19 cellular contexts compared by ENCODE assay signal in genomic region chr12:112208511-112208910, GRCh38.
DNase-seq lines count a peak whose midpoint lies in the region; ATAC-seq and TF ChIP-seq lines count a peak whose summit lies in the region.
"Had no signal": no experiment of that assay in that cellular context is flagged by ENCODE, and none has a peak within 500 bp of the region (broad histone marks: within the 10 kb centered on the region; RNA-seq: fewer than 3 reads in every experiment).

No MANE protein-coding gene starts in this region.

- no peaks in the 10 kb centered on the region for H3K27me3 Mint-ChIP-seq in stimulated activated naive CD8-positive, alpha-beta T cell treated with anti-CD3 and anti-CD28 coated beads, Interleukin-15, amount 100 ng/mL, for 72 hours
- H3K27me3 Mint-ChIP-seq: B cell; CD4-positive, alpha-beta T cell had no signal

- WGBS in neuronal stem cell (ENCODE audit: extremely low coverage in 2 of 2, insufficient read length in 2 of 2, insufficient replicate concordance in 1 of 2), 2 donors = no CpG with 5 or more reads among the region's 5 CpGs

- H3K79me1 ChIP-seq in neuronal stem cell (ENCODE audit: low read depth, low read length) = no peaks in the 10 kb centered on the region

- no peak overlapping the region for H4K91ac ChIP-seq in neuronal stem cell (ENCODE audit: low read depth, low read length, poor library complexity)

- no peak overlapping the region for H2BK120ac ChIP-seq in neuronal stem cell (ENCODE audit: low read depth, low read length)

- H4K8ac ChIP-seq in neuronal stem cell (ENCODE audit: low read depth, low read length) = no peak overlapping the region

- peaks cover 10% of the 10 kb centered on the region for H3K4me1 Mint-ChIP-seq in stimulated activated naive CD8-positive, alpha-beta T cell treated with anti-CD3 and anti-CD28 coated beads, Interleukin-15, amount 100 ng/mL, for 72 hours
- H3K4me1 Mint-ChIP-seq: B cell had no signal

- no peak overlapping the region for H2BK15ac ChIP-seq in neuronal stem cell (ENCODE audit: low read length)

- H2AFZ ChIP-seq in neuronal stem cell (ENCODE audit: low read length) = no peak overlapping the region

- H3K18ac ChIP-seq in neuronal stem cell (ENCODE audit: low read length) = no peak overlapping the region

- H3K27ac Mint-ChIP-seq in stimulated activated naive CD8-positive, alpha-beta T cell treated with anti-CD3 and anti-CD28 coated beads, Interleukin-15, amount 100 ng/mL, for 72 hours = no peak overlapping the region
- H3K27ac Mint-ChIP-seq: B cell; CD4-positive, alpha-beta T cell; CD8-positive, alpha-beta T cell had no signal

- no peak overlapping the region for H3K4me3 Mint-ChIP-seq in stimulated activated naive CD8-positive, alpha-beta T cell treated with anti-CD3 and anti-CD28 coated beads, Interleukin-15, amount 100 ng/mL, for 72 hours
- H3K4me3 Mint-ChIP-seq: B cell; CD4-positive, alpha-beta T cell; CD8-positive, alpha-beta T cell had no signal

- H3K14ac ChIP-seq in neuronal stem cell (ENCODE audit: low read length) = no peak overlapping the region

- H3K9ac ChIP-seq in neuronal stem cell (ENCODE audit: low read depth, low read length, poor library complexity) = no peak overlapping the region
- H3K9ac ChIP-seq: BLaER1 treated with 17β-estradiol and CSF1 and Interleukin-3, amounts not matched to agents 10 nM and 100 nM had no signal

- H3K23ac ChIP-seq in neuronal stem cell (ENCODE audit: low read depth, low read length, poor library complexity) = no peak overlapping the region

- H3K27ac ChIP-seq in neuronal stem cell (replicated peaks; ENCODE audit: low read length) = no peak overlapping the region
- H3K27ac ChIP-seq: 22Rv1; A549; BLaER1 treated with 17β-estradiol and CSF1 and Interleukin-3, amounts not matched to agents 10 nM and 100 nM; C4-2B had no signal

- CTCF ChIA-PET in HEK293T (lab: Yijun Ruan, JAX) = interaction anchor here (0.7 to 1.5 kb wide), 2 partner anchors 10 to 40 kb away, joined by 3 read pairs; no protein-coding TSS in a partner anchor

- H3K4me2 ChIP-seq in neuronal stem cell (ENCODE audit: insufficient read depth, low read length, poor library complexity, severe bottlenecking) = no peak overlapping the region
- H3K4me2 ChIP-seq: A549; BLaER1 treated with 17β-estradiol and CSF1 and Interleukin-3, amounts not matched to agents 10 nM and 100 nM had no signal

- POLR2A ChIA-PET in HEK293T (lab: Yijun Ruan, JAX) = no interaction called here

- H3K4me1 ChIP-seq in neuronal stem cell (ENCODE audit: control insufficient read depth in 2 of 2, insufficient read depth in 1 of 2, low read depth in 1 of 2, low read length in 2 of 2) = no peaks in the 10 kb centered on the region
- H3K4me1 ChIP-seq: A549; BLaER1 treated with 17β-estradiol and CSF1 and Interleukin-3, amounts not matched to agents 10 nM and 100 nM; Caco-2 had no signal

- no peak overlapping the region for H2BK5ac ChIP-seq in neuronal stem cell (ENCODE audit: low read length)

- H3K4me3 ChIP-seq in neuronal stem cell (ENCODE audit: low read length in 2 of 2) = no peak overlapping the region
- H3K4me3 ChIP-seq: A549; BLaER1 treated with 17β-estradiol and CSF1 and Interleukin-3, amounts not matched to agents 10 nM and 100 nM had no signal

- H3K9me3 ChIP-seq in neuronal stem cell (replicated peaks in 1 of 2; ENCODE audit: control insufficient read depth in 2 of 2, insufficient read depth in 1 of 2, low read depth in 1 of 2, low read length in 2 of 2) = no peaks in the 10 kb centered on the region
- H3K9me3 ChIP-seq: A549; BLaER1 treated with 17β-estradiol and CSF1 and Interleukin-3, amounts not matched to agents 10 nM and 100 nM; Caco-2 had no signal

- no peak for DNase-seq in stimulated activated naive CD8-positive, alpha-beta T cell treated with anti-CD3 and anti-CD28 coated beads, Interleukin-15, amount 100 ng/mL, for 72 hours
- DNase-seq in stimulated activated naive CD8-positive, alpha-beta T cell treated with anti-CD3 and anti-CD28 coated beads, Interleukin-15, Interleukin-2, amounts not matched to agents 100 U/mL and 50 U/mL, for 24 hours = no peak
- no peak for DNase-seq in left lobe of liver (ENCODE audit: low spot score)
- DNase-seq in mesenteric fat pad (ENCODE audit: low spot score) = peak; percentile 4
- no peak for DNase-seq in HuH-7 (ENCODE audit: low spot score)
- DNase-seq in neuronal stem cell (ENCODE audit: low spot score) = no peak
- DNase-seq in HEK293T (ENCODE audit: extremely low spot score) = no peak
- DNase-seq: AML-193; Caco-2; Calu3; CD4-positive, alpha-beta T cell; CD8-positive, alpha-beta T cell; DMS79 treated with DMSO at 0.1 percent for 48 hours; GF-D8 had no signal

- H2BK12ac ChIP-seq in neuronal stem cell (ENCODE audit: low read length) = no peak overlapping the region

- H3K27me3 ChIP-seq in neuronal stem cell (ENCODE audit: control insufficient read depth in 3 of 3, insufficient read depth in 3 of 3, low read depth in 1 of 3, low read length in 3 of 3) = no peaks in the 10 kb centered on the region
- H3K27me3 ChIP-seq: BLaER1 treated with 17β-estradiol and CSF1 and Interleukin-3, amounts not matched to agents 10 nM and 100 nM had no signal

- H3K36me3 ChIP-seq in neuronal stem cell (replicated peaks in 1 of 2; ENCODE audit: control insufficient read depth in 2 of 2, insufficient read depth in 2 of 2, low read length in 2 of 2) = peaks cover 19 to 84% of the 10 kb centered on the region in 2 donors

- ATAC-seq in stimulated activated naive CD8-positive, alpha-beta T cell treated with anti-CD3 and anti-CD28 coated beads, Interleukin-15, amount 100 ng/mL, for 72 hours = peak; percentile 9
- ATAC-seq in stimulated activated naive CD8-positive, alpha-beta T cell treated with anti-CD3 and anti-CD28 coated beads, Interleukin-15, Interleukin-2, amounts not matched to agents 100 U/mL and 50 U/mL, for 24 hours = no peak
- peak; percentile 4 for ATAC-seq in left lobe of liver
- ATAC-seq: A549; CD8-positive, alpha-beta T cell had no signal

- no peak overlapping the region for H3K4ac ChIP-seq in neuronal stem cell (ENCODE audit: low read length)

- no peaks in the 10 kb centered on the region for H3K9me3 Mint-ChIP-seq in stimulated activated naive CD8-positive, alpha-beta T cell treated with anti-CD3 and anti-CD28 coated beads, Interleukin-15, amount 100 ng/mL, for 72 hours
- H3K9me3 Mint-ChIP-seq: CD4-positive, alpha-beta T cell; CD8-positive, alpha-beta T cell had no signal

- no peak overlapping the region for H2AK5ac ChIP-seq in neuronal stem cell (ENCODE audit: low read depth, low read length)

TF ChIP-seq in HEK293T, 16 proteins besides CTCF, POLR2A, EP300 and RAD21:
- TF ChIP-seq FOXM1 (IDR thresholded peaks at IDR 0.05; ENCODE audit: borderline replicate concordance) (no peak), FOXK2 (IDR thresholded peaks at IDR 0.05) (no peak), L3MBTL2 (conservative IDR thresholded peaks at IDR 0.05) (no peak), ZNF384 (IDR thresholded peaks at IDR 0.05) (no peak), HDGF (IDR thresholded peaks at IDR 0.05; ENCODE audit: borderline replicate concordance) (no peak), BHLHE40 (IDR thresholded peaks at IDR 0.05; ENCODE audit: borderline replicate concordance) (no peak), FOXA1 (IDR thresholded peaks at IDR 0.05) (no peak), NFRKB (IDR thresholded peaks at IDR 0.05) (no peak)
- TF ChIP-seq, protein P1, sequence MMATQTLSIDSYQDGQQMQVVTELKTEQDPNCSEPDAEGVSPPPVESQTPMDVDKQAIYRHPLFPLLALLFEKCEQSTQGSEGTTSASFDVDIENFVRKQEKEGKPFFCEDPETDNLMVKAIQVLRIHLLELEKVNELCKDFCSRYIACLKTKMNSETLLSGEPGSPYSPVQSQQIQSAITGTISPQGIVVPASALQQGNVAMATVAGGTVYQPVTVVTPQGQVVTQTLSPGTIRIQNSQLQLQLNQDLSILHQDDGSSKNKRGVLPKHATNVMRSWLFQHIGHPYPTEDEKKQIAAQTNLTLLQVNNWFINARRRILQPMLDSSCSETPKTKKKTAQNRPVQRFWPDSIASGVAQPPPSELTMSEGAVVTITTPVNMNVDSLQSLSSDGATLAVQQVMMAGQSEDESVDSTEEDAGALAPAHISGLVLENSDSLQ (IDR thresholded peaks at IDR 0.05) = no peak
